28 cellular contexts compared by ENCODE assay signal in genomic region chr7:157153260-157153659, GRCh38. TPM values are rescaled to one million over a fixed set of nuclear protein-coding genes. Genes with fewer than 3 reads are reported as not detected.
DNase-seq lines count a peak whose midpoint lies in the region; ATAC-seq and TF ChIP-seq lines count a peak whose summit lies in the region.
"Had no signal": no experiment of that assay in that cellular context is flagged by ENCODE, and none has a peak within 500 bp of the region (broad histone marks: within the 10 kb centered on the region; RNA-seq: fewer than 3 reads in every experiment).

No MANE protein-coding gene starts in this region.

- peak overlapping the region; percentile 64 for H3K27ac ChIP-seq in C4-2B
- no peak overlapping the region for H3K27ac ChIP-seq in effector memory CD4-positive, alpha-beta T cell (ENCODE audit: insufficient read depth, low read length, poor library complexity, severe bottlenecking)
- no peak overlapping the region for H3K27ac ChIP-seq in neuronal stem cell (replicated peaks; ENCODE audit: low read length)
- H3K27ac ChIP-seq: ascending aorta, BLaER1, KMS-11, skin epidermis, upper lobe of right lung had no signal

- no peak overlapping the region for H2AFZ ChIP-seq in neuronal stem cell (ENCODE audit: low read length)

- POLR2A ChIA-PET in T-cell (lab: Charles Lee): no interaction called here

- H3K27me3 ChIP-seq in adipocyte (replicated peaks; ENCODE audit: control insufficient read depth, insufficient read depth, low read length) (no peaks in the 10 kb centered on the region), neuronal stem cell (ENCODE audit: control insufficient read depth in 3 of 3, insufficient read depth in 3 of 3, low read depth in 1 of 3, low read length in 3 of 3) (no peaks in the 10 kb centered on the region)
- no peaks in the 10 kb centered on the region for H3K27me3 ChIP-seq in effector memory CD4-positive, alpha-beta T cell (replicated peaks; ENCODE audit: control insufficient read depth, insufficient read depth, low read length, poor library complexity, severe bottlenecking)
- H3K27me3 ChIP-seq: ascending aorta, BLaER1, upper lobe of right lung had no signal

- H3K14ac ChIP-seq in neuronal stem cell (ENCODE audit: low read length): no peak overlapping the region

- no peak overlapping the region for H2AK5ac ChIP-seq in neuronal stem cell (ENCODE audit: low read depth, low read length)

- peaks cover 7% of the 10 kb centered on the region for H3K79me1 ChIP-seq in neuronal stem cell (ENCODE audit: low read depth, low read length)

- no peak overlapping the region for H3K9ac ChIP-seq in adipocyte (ENCODE audit: low read length)
- no peak overlapping the region for H3K9ac ChIP-seq in neuronal stem cell (ENCODE audit: low read depth, low read length, poor library complexity)
- H3K9ac ChIP-seq: BLaER1, KMS-11, SK-N-SH had no signal

- intact Hi-C loops in activated naive CD4-positive, alpha-beta T cell treated with anti-CD3 and anti-CD28 coated beads for 36 hours (cut with micrococcal nuclease): no loop called here

- H3K27ac Mint-ChIP-seq in HFFc6 (peak overlapping the region; percentile 48; the same call in 1 of the 2 replicates), T-cell (no peak overlapping the region)
- no peak overlapping the region for H3K27ac Mint-ChIP-seq in activated naive CD4-positive, alpha-beta T cell treated with anti-CD3 and anti-CD28 coated beads for 36 hours
- H3K27ac Mint-ChIP-seq: activated CD4-positive, alpha-beta memory T cell treated with anti-CD3 and anti-CD28 coated beads for 36 hours; activated naive CD8-positive, alpha-beta T cell; activated T-helper 2 cell treated with anti-CD3 and anti-CD28 coated beads, Interferon-gamma antibody, Interleukin-2, Interleukin-4, amounts not matched to agents 10 μg/mL and 5 μg/mL and 100 μg/mL, durations not matched to agents 14 hours and 24 hours and 36 hours; T-helper 2 cell treated with Interferon-gamma antibody and Interleukin-4, amounts not matched to agents 5 μg/mL and 100 μg/mL, for 36 hours had no signal

- H2BK12ac ChIP-seq in neuronal stem cell (ENCODE audit: low read length): no peak overlapping the region

- H2BK120ac ChIP-seq in neuronal stem cell (ENCODE audit: low read depth, low read length): no peak overlapping the region

- H2BK15ac ChIP-seq in neuronal stem cell (ENCODE audit: low read length): no peak overlapping the region

- no peak overlapping the region for H3K23ac ChIP-seq in neuronal stem cell (ENCODE audit: low read depth, low read length, poor library complexity)

- no peak overlapping the region for H3K4me2 ChIP-seq in neuronal stem cell (ENCODE audit: insufficient read depth, low read length, poor library complexity, severe bottlenecking)
- H3K4me2 ChIP-seq: BLaER1, KMS-11, SK-N-SH had no signal

- TF ChIP-seq CTCF in C4-2B (conservative IDR thresholded peaks at IDR 0.05) (no peak), HFFc6 (IDR thresholded peaks at IDR 0.05) (no peak)

- CTCF ChIA-PET in T-cell (lab: Charles Lee): interaction anchor here in 1 of 2 donors (0.9 kb wide), 1 partner anchor 26 kb away, joined by 4 read pairs; no protein-coding TSS in a partner anchor
- CTCF ChIA-PET in activated naive CD4-positive, alpha-beta T cell treated with anti-CD3 and anti-CD28 coated beads for 36 hours (lab: Charles Lee): no interaction called here

- no peak overlapping the region for H3K18ac ChIP-seq in neuronal stem cell (ENCODE audit: low read length)

- H3K4me3 ChIP-seq in adipocyte (ENCODE audit: low read length): no peak overlapping the region
- no peak overlapping the region for H3K4me3 ChIP-seq in effector memory CD4-positive, alpha-beta T cell (ENCODE audit: insufficient read depth, low read depth, low read length, poor library complexity, severe bottlenecking)
- H3K4me3 ChIP-seq in neuronal stem cell (ENCODE audit: low read length in 2 of 2): no peak overlapping the region
- H3K4me3 ChIP-seq: ascending aorta, BLaER1, skin epidermis, upper lobe of right lung had no signal

- H3K36me3 Mint-ChIP-seq in HFFc6 (ENCODE audit: low read depth) (no peaks in the 10 kb centered on the region), T-cell (peaks cover 14% of the 10 kb centered on the region)
- no peaks in the 10 kb centered on the region for H3K36me3 Mint-ChIP-seq in activated naive CD4-positive, alpha-beta T cell treated with anti-CD3 and anti-CD28 coated beads for 36 hours (ENCODE audit: low read depth)

- peaks cover 26% of the 10 kb centered on the region for H3K4me1 Mint-ChIP-seq in HFFc6 (ENCODE audit: low read depth)
- H3K4me1 Mint-ChIP-seq in T-cell: peaks cover 57 to 87% (median 80%) of the 10 kb centered on the region in 3 donors
- peaks cover 53% of the 10 kb centered on the region for H3K4me1 Mint-ChIP-seq in activated naive CD4-positive, alpha-beta T cell treated with anti-CD3 and anti-CD28 coated beads for 36 hours (ENCODE audit: low read depth)

- peaks cover 16% of the 10 kb centered on the region for H3K4me1 ChIP-seq in adipocyte (ENCODE audit: control insufficient read depth, insufficient read depth, low read length)
- no peaks in the 10 kb centered on the region for H3K4me1 ChIP-seq in effector memory CD4-positive, alpha-beta T cell (ENCODE audit: control insufficient read depth, insufficient read depth, low read length, poor library complexity, severe bottlenecking)
- H3K4me1 ChIP-seq in neuronal stem cell (ENCODE audit: control insufficient read depth in 2 of 2, insufficient read depth in 1 of 2, low read depth in 1 of 2, low read length in 2 of 2): peaks cover 13 to 17% of the 10 kb centered on the region in 2 donors

- ATAC-seq in T-cell (replicated peaks in 1 of 4): no peak
- ATAC-seq: naive thymus-derived CD8-positive, alpha-beta T cell; upper lobe of right lung had no signal

- no peak overlapping the region for H2BK5ac ChIP-seq in neuronal stem cell (ENCODE audit: low read length)

- H3K27me3 Mint-ChIP-seq in HFFc6 (ENCODE audit: insufficient read depth) (no peaks in the 10 kb centered on the region; the same call in 1 of the 2 replicates), T-cell (no peaks in the 10 kb centered on the region)
- no peaks in the 10 kb centered on the region for H3K27me3 Mint-ChIP-seq in activated naive CD4-positive, alpha-beta T cell treated with anti-CD3 and anti-CD28 coated beads for 36 hours (ENCODE audit: low read depth)
- H3K27me3 Mint-ChIP-seq: activated CD4-positive, alpha-beta memory T cell treated with anti-CD3 and anti-CD28 coated beads for 36 hours; activated naive CD8-positive, alpha-beta T cell; naive thymus-derived CD8-positive, alpha-beta T cell had no signal

- no peaks in the 10 kb centered on the region for H3K9me3 Mint-ChIP-seq in HFFc6
- no peaks in the 10 kb centered on the region for H3K9me3 Mint-ChIP-seq in T-cell
- H3K9me3 Mint-ChIP-seq in activated naive CD4-positive, alpha-beta T cell treated with anti-CD3 and anti-CD28 coated beads for 36 hours: no peaks in the 10 kb centered on the region
- H3K9me3 Mint-ChIP-seq: activated CD4-positive, alpha-beta memory T cell treated with anti-CD3 and anti-CD28 coated beads for 36 hours; activated T-helper 2 cell treated with anti-CD3 and anti-CD28 coated beads, Interferon-gamma antibody, Interleukin-2, Interleukin-4, amounts not matched to agents 10 μg/mL and 5 μg/mL and 100 μg/mL, durations not matched to agents 14 hours and 24 hours and 36 hours; naive thymus-derived CD8-positive, alpha-beta T cell; T-helper 2 cell treated with Interferon-gamma antibody and Interleukin-4, amounts not matched to agents 5 μg/mL and 100 μg/mL, for 36 hours had no signal

- H3K36me3 ChIP-seq in adipocyte (ENCODE audit: control insufficient read depth, insufficient read depth, low read length, severe bottlenecking): no peaks in the 10 kb centered on the region
- H3K36me3 ChIP-seq in effector memory CD4-positive, alpha-beta T cell (ENCODE audit: control insufficient read depth, insufficient read depth, low read length): no peaks in the 10 kb centered on the region
- peaks cover 0 to 30% of the 10 kb centered on the region in 2 donors for H3K36me3 ChIP-seq in neuronal stem cell (replicated peaks in 1 of 2; ENCODE audit: control insufficient read depth in 2 of 2, insufficient read depth in 2 of 2, low read length in 2 of 2)
- H3K36me3 ChIP-seq: upper lobe of right lung had no signal

- WGBS in neuronal stem cell (ENCODE audit: extremely low coverage in 2 of 2, insufficient read length in 2 of 2, insufficient replicate concordance in 1 of 2), 2 donors: no CpG with 5 or more reads among the region's 8 CpGs

- H4K8ac ChIP-seq in neuronal stem cell (ENCODE audit: low read depth, low read length): no peak overlapping the region

- H3K4me3 Mint-ChIP-seq in HFFc6: no peak overlapping the region
- no peak overlapping the region for H3K4me3 Mint-ChIP-seq in T-cell
- no peak overlapping the region for H3K4me3 Mint-ChIP-seq in activated naive CD4-positive, alpha-beta T cell treated with anti-CD3 and anti-CD28 coated beads for 36 hours
- H3K4me3 Mint-ChIP-seq: activated CD4-positive, alpha-beta memory T cell treated with anti-CD3 and anti-CD28 coated beads for 36 hours; activated naive CD8-positive, alpha-beta T cell; T-helper 2 cell treated with Interferon-gamma antibody and Interleukin-4, amounts not matched to agents 5 μg/mL and 100 μg/mL, for 36 hours had no signal

- no peak overlapping the region for H3K4ac ChIP-seq in neuronal stem cell (ENCODE audit: low read length)

- no peak overlapping the region for H4K91ac ChIP-seq in neuronal stem cell (ENCODE audit: low read depth, low read length, poor library complexity)

- DNase-seq in HFFc6 (no peak), adipocyte (ENCODE audit: low read depth) (peak; percentile 29), iris pigment epithelial cell (ENCODE audit: low read depth) (peak; percentile 22), T-cell (no peak), neuronal stem cell (ENCODE audit: low spot score) (no peak)
- DNase-seq in activated naive CD4-positive, alpha-beta T cell treated with anti-CD3 and anti-CD28 coated beads for 36 hours: no peak
- DNase-seq in effector memory CD4-positive, alpha-beta T cell: no peak
- DNase-seq: activated CD4-positive, alpha-beta memory T cell treated with anti-CD3 and anti-CD28 coated beads for 36 hours; activated CD8-positive, alpha-beta memory T cell treated with anti-CD3 and anti-CD28 coated beads, Interleukin-2, amount 50 U/mL, for 4 hours; caudate nucleus; COR-L47; dermis blood vessel endothelial cell; DMS79; GF-D8; HCEC 1CT; islet precursor cell; naive thymus-derived CD8-positive, alpha-beta T cell; SK-N-SH; stimulated activated CD4-positive, alpha-beta T cell treated with anti-CD3 and anti-CD28 coated beads, Interleukin-1b, Interleukin-23, amount 100 ng/mL, for 48 hours; upper lobe of right lung had no signal

- H3K9me3 ChIP-seq in adipocyte (ENCODE audit: control insufficient read depth, low read length): no peaks in the 10 kb centered on the region
- no peaks in the 10 kb centered on the region for H3K9me3 ChIP-seq in effector memory CD4-positive, alpha-beta T cell (ENCODE audit: control insufficient read depth, low read length)
- no peaks in the 10 kb centered on the region for H3K9me3 ChIP-seq in neuronal stem cell (replicated peaks in 1 of 2; ENCODE audit: control insufficient read depth in 2 of 2, insufficient read depth in 1 of 2, low read depth in 1 of 2, low read length in 2 of 2)
- H3K9me3 ChIP-seq: ascending aorta, BLaER1, SK-N-SH, upper lobe of right lung had no signal

RNA-seq across cellular contexts. Expression of gene UBE3C, which starts 14.5 kb away (rescaled TPM):
- total RNA-seq in HFFc6 (2021; fragmentation: NEBNext Ultra II Directional; extraction: Animal tissue kit (Norgen Biotek cat#: 25700)): 10 to 100 TPM; 64.2 to 80.1 (median 73.1) TPM
- 10 to 100 TPM; 50.1 to 56.8 (median 55.1) TPM for total RNA-seq in T-cell
- total RNA-seq in activated naive CD4-positive, alpha-beta T cell treated with anti-CD3 and anti-CD28 coated beads for 36 hours: 10 to 100 TPM; 52.9 to 55.7 TPM
- 24.4 TPM for polyA plus RNA-seq in neuronal stem cell (2013, experiment 1 of 2)
- 25.6 TPM for polyA plus RNA-seq in neuronal stem cell (2013, experiment 2 of 2)

Comparison
In these comparisons a context has a peak if more than half of its experiments do, and no peak if none do; other contexts are left out.
1. DNase-seq: peak in adipocyte (single experiment) and iris pigment epithelial cell (single experiment); none in HFFc6 (single experiment), T-cell (0 of 34), activated naive CD4-positive, alpha-beta T cell treated with anti-CD3 and anti-CD28 coated beads for 36 hours (single experiment), effector memory CD4-positive, alpha-beta T cell (0 of 3) and neuronal stem cell (single experiment).